In the genomic region with DNA sequence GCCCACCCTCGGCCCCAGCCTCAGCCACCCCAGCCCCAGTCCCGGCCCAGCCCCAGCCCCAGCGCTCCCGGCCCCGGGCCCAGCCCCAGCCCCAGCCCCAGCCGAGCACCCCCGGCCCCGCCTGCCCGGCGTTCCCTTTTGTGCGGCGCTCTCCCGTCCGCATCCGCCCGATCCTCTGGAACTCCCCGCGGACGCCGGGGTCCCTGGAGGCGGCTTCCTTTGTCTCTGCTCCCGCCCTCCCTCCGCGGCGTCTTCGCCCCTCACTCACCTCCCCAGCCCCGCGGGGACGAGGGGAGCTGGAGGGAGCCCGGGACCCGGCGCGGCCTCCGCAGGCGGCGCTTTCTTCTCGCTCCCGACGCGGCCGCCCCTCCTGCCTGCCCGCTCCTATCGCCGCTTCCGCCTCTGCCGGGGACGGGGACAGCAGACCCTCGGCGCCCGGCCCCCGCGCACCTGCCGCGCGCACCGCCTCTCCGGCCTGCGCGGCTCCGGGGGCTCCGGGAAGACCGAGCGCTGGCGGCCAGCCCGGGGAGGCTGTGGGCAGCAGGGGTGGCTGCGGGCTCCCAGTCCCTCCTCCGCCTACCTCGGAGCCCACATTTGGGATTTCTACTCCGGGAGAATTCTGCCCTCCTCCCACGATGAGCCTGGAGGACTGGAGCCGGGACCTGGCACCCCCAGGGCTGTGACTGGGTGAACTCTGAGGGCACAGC, we compare ENCODE assay signal across 8 cellular contexts. TPM values are rescaled to one million over a fixed set of nuclear protein-coding genes. Genes with fewer than 3 reads are reported as not detected.
DNase-seq lines count a peak whose midpoint lies in the region; ATAC-seq and TF ChIP-seq lines count a peak whose summit lies in the region.

No MANE protein-coding gene starts in this region.

- no peaks in the 10 kb centered on the region for H3K9me2 ChIP-seq in OCI-LY1 (ENCODE audit: low read depth, low read length)

- H3K9ac ChIP-seq in OCI-LY1 (ENCODE audit: low read length), result no peak overlapping the region

- peak in 2 of 3 experiments; percentile 55 to 59 for DNase-seq in NCI-H1417 (lab: John Stamatoyannopoulos, UW)
- no peak for DNase-seq in NCI-H1417 treated with DMSO at 0.1 percent for 48 hours (lab: John Stamatoyannopoulos, UW)
- no peak for DNase-seq in psoas muscle
- no peak for DNase-seq in medulla oblongata (ENCODE audit: extremely low spot score)
- DNase-seq in NCI-H2081 (lab: John Stamatoyannopoulos, UW), result no peak
- no peak for DNase-seq in NCI-H2171 treated with DMSO at 0.1 percent for 48 hours (lab: John Stamatoyannopoulos, UW)

- no peaks in the 10 kb centered on the region for H3K36me3 ChIP-seq in OCI-LY1 (ENCODE audit: insufficient read depth, low read length)
- peaks cover 0 to 8% of the 10 kb centered on the region in 2 donors for H3K36me3 ChIP-seq in esophagus (ENCODE audit: control insufficient read depth in 2 of 2, insufficient read depth in 2 of 2, low read length in 1 of 2)
- H3K36me3 ChIP-seq in psoas muscle (ENCODE audit: insufficient read depth in 1 of 2, low read depth in 1 of 2), result no peaks in the 10 kb centered on the region

- H2AFZ ChIP-seq in OCI-LY1 (ENCODE audit: low read length), result no peak overlapping the region

- H3F3A ChIP-seq in OCI-LY1 (ENCODE audit: insufficient read depth, low read length), result no peaks in the 10 kb centered on the region

- intact Hi-C loops in psoas muscle (cut with DNase I), result loop anchor here (2.0 to 10.0 kb wide), 4 partner anchors 29 to 258 kb away; partner anchors contain the start of gene UBE2J2 (in 1 of the 2)

- H3K27me3 ChIP-seq in OCI-LY1 (ENCODE audit: insufficient read depth, low read length), result peaks cover 12% of the 10 kb centered on the region; the same call in 1 of the 2 replicates
- H3K27me3 ChIP-seq in esophagus (ENCODE audit: control insufficient read depth in 1 of 2, insufficient read depth in 2 of 2, low read length in 2 of 2), result no peaks in the 10 kb centered on the region
- H3K27me3 ChIP-seq in psoas muscle (ENCODE audit: insufficient read depth in 3 of 3, low read length in 2 of 3), result peaks cover 0 to 67% (median 10%) of the 10 kb centered on the region in 3 donors

- H3K4me1 ChIP-seq in OCI-LY1 (ENCODE audit: insufficient read depth, low read length, severe bottlenecking), result peaks cover 6% of the 10 kb centered on the region
- peaks cover 3 to 6% of the 10 kb centered on the region in 2 donors for H3K4me1 ChIP-seq in esophagus (ENCODE audit: control insufficient read depth in 2 of 2, insufficient read depth in 2 of 2, low read length in 1 of 2)
- H3K4me1 ChIP-seq in psoas muscle, result peaks cover 11% of the 10 kb centered on the region

- no peak for TF ChIP-seq CTCF in OCI-LY1 (IDR thresholded peaks at IDR 0.05; ENCODE audit: low read length)
- no peak for TF ChIP-seq CTCF in psoas muscle (IDR thresholded peaks at IDR 0.05)

- no peaks in the 10 kb centered on the region for H3K79me2 ChIP-seq in OCI-LY1 (ENCODE audit: insufficient read depth, low read length)

- 24% methylated on average over 33 to 71 of the region's 71 CpGs for WGBS in esophagus, 2 donors
- WGBS in psoas muscle, 3 donors, result 13 to 27% (median 17%) methylated on average over 35 to 71 of the region's 71 CpGs

- no peaks in the 10 kb centered on the region for H4K20me1 ChIP-seq in OCI-LY1 (ENCODE audit: insufficient read depth, low read length)

- peak overlapping the region; percentile 43; the same call in 1 of the 2 replicates for H3K4me2 ChIP-seq in OCI-LY1 (ENCODE audit: low read length)

- no peak for ATAC-seq in psoas muscle

- H3K9me3 ChIP-seq in OCI-LY1 (ENCODE audit: low read length) (no peaks in the 10 kb centered on the region), esophagus (ENCODE audit: control insufficient read depth in 2 of 2, insufficient read depth in 1 of 2, low read depth in 1 of 2, low read length in 1 of 2) (no peaks in the 10 kb centered on the region), psoas muscle (no peaks in the 10 kb centered on the region)

- H3K27ac ChIP-seq in OCI-LY1 (ENCODE audit: low read depth, low read length, poor library complexity, severe bottlenecking), result no peak overlapping the region
- no peak overlapping the region for H3K27ac ChIP-seq in esophagus (ENCODE audit: low read depth in 2 of 2, low read length in 1 of 2)
- no peak overlapping the region for H3K27ac ChIP-seq in psoas muscle

- H3K4me3 ChIP-seq in OCI-LY1 (ENCODE audit: low read depth, low read length, poor library complexity, severe bottlenecking) (peak overlapping the region; percentile 56), esophagus (ENCODE audit: low read depth in 1 of 2, low read length in 2 of 2) (peak overlapping the region; percentile 18 to 46), psoas muscle (peak overlapping the region; percentile 54)

RNA-seq across cellular contexts. Expression of gene AGRN, which starts 14.0 kb away (rescaled TPM):
- polyA plus RNA-seq in esophagus (10 to 100 TPM; 17.0 to 40.6 TPM), psoas muscle (1 to 10 TPM; 1.3 to 3.0 (median 1.4) TPM)
- 1 to 10 TPM; 3.4 to 5.4 (median 4.6) TPM for total RNA-seq in psoas muscle

RNA-seq across cellular contexts. Expression of gene ISG15, which starts 20.6 kb away (rescaled TPM):
- polyA plus RNA-seq in esophagus, result 10 to 100 TPM; 17.8 to 40.7 TPM
- 10 to 100 TPM in 1 of 4 donors, 1 to 10 TPM in 3; 2.9 to 12.4 (median 8.1) TPM for total RNA-seq in psoas muscle
- 10 to 100 TPM; 13.3 to 22.1 (median 17.1) TPM for polyA plus RNA-seq in psoas muscle

RNA-seq across cellular contexts. Expression of gene HES4, which starts 34.0 kb away (rescaled TPM):
- polyA plus RNA-seq in esophagus (10 to 100 TPM; 15.1 to 20.2 TPM), psoas muscle (10 to 100 TPM in 1 of 3 donors, 1 to 10 TPM in 2; 2.3 to 20.2 (median 5.4) TPM)
- total RNA-seq in psoas muscle, result 10 to 100 TPM in 3 of 4 donors, 1 to 10 TPM in 1; 7.2 to 21.8 (median 12.6) TPM

RNA-seq across cellular contexts. Expression of gene RNF223, which starts 40.2 kb away (rescaled TPM):
- 10 to 100 TPM; 28.2 to 44.2 TPM for polyA plus RNA-seq in esophagus
- not detected for total RNA-seq in psoas muscle
- polyA plus RNA-seq in psoas muscle, result not detected

RNA-seq across cellular contexts. Expression of gene PERM1, which starts 52.0 kb away (rescaled TPM):
- polyA plus RNA-seq in esophagus (1 to 10 TPM in 1 of 2 donors, under 1 TPM in 1; 0.47 to 3.4 TPM), psoas muscle (100 to 1,000 TPM in 1 of 3 donors, 10 to 100 TPM in 2; 38.1 to 239 (median 58.5) TPM)
- 100 to 1,000 TPM in 2 of 4 donors, 10 to 100 TPM in 2; 13.9 to 249 (median 109) TPM for total RNA-seq in psoas muscle

Comparison
In these comparisons a context has a peak if more than half of its experiments do, and no peak if none do; other contexts are left out.
1. DNase-seq: peak in NCI-H1417 (2 of 3); none in NCI-H1417 treated with DMSO at 0.1 percent for 48 hours (single experiment), psoas muscle (0 of 2), medulla oblongata (single experiment), NCI-H2081 (0 of 2) and NCI-H2171 treated with DMSO at 0.1 percent for 48 hours (single experiment).
2. RNA of gene AGRN, which starts 14.0 kb away (polyA plus RNA-seq): 17.0 to 40.6 TPM in esophagus; 1.3 to 3.0 TPM in psoas muscle; every median in the first group is over 4 times any median in the second.
3. Peak in every context shown above with its lines, with median percentiles within 50 percentile points of each other: H3K4me3 ChIP-seq.